8 cellular contexts compared by ENCODE assay signal in genomic region chr2:45611020-45611737, GRCh38. TPM values are rescaled to one million over a fixed set of nuclear protein-coding genes. Genes with fewer than 3 reads are reported as not detected.
A peak's percentile ranks its signal among the peaks of the same experiment; 100 is the strongest.
DNase-seq lines count a peak whose midpoint lies in the region; ATAC-seq and TF ChIP-seq lines count a peak whose summit lies in the region.

Gene SRBD1, minus strand, starts transcription at chr2:45611267. Its CDS starts 5,826 bp downstream, at chr2:45605441.

- no peaks in the 10 kb centered on the region for H3K27me3 ChIP-seq in PC-3 (ENCODE audit: low read length)

- peak within 1 kb of the TSS; percentile 92 for H2AFZ ChIP-seq in PC-3 (ENCODE audit: low read length)

- peak within 1 kb of the TSS; percentile 87 for H3K27ac ChIP-seq in PC-3 (ENCODE audit: low read length)
- H3K27ac ChIP-seq in epithelial cell of prostate: peak within 1 kb of the TSS; percentile 84

- H3K9ac ChIP-seq in PC-3 (ENCODE audit: low read length): peak within 1 kb of the TSS; percentile 97

- POLR2A ChIA-PET in PC-3 (lab: Charles Lee; ENCODE audit: unreplicated experiment): interaction anchor here (0.6 to 0.7 kb wide), 2 partner anchors 28 to 1219 kb away, joined by 6 to 7 read pairs; no protein-coding TSS in a partner anchor

- CTCF ChIA-PET in PC-3 (lab: Charles Lee): interaction anchor here (0.7 to 1.1 kb wide), 3 partner anchors 26 to 41 kb away, joined by 3 to 4 read pairs (median 3); no protein-coding TSS in a partner anchor

- peaks cover 23% of the 10 kb centered on the region for H3K4me1 ChIP-seq in PC-3 (ENCODE audit: insufficient read depth, low read length)

- H3K4me3 ChIP-seq in PC-3 (ENCODE audit: low read length): peak within 1 kb of the TSS; percentile 85

- no peaks in the 10 kb centered on the region for H3K36me3 ChIP-seq in PC-3 (ENCODE audit: low read depth, low read length)

- no peak for TF ChIP-seq RAD21 in Ishikawa (IDR thresholded peaks at IDR 0.05; ENCODE audit: low read depth)

- no peaks in the 10 kb centered on the region for H3K9me3 ChIP-seq in PC-3 (ENCODE audit: low read length)

- H3K9me2 ChIP-seq in PC-3 (replicated peaks; ENCODE audit: low read length): no peaks in the 10 kb centered on the region

- no peaks in the 10 kb centered on the region for H4K20me1 ChIP-seq in PC-3 (ENCODE audit: low read length)

- H3F3A ChIP-seq in PC-3 (ENCODE audit: low read length, unreplicated experiment): no peaks in the 10 kb centered on the region

- intact Hi-C loops in PC-3 (cut with micrococcal nuclease): loop anchor here (2.0 kb wide), 1 partner anchor 16 kb away; no protein-coding TSS in a partner anchor

- TF ChIP-seq CTCF in PC-3 (conservative IDR thresholded peaks at IDR 0.05; ENCODE audit: low read depth, low read length): no peak

- BruUV-seq in PC-3 (replicated peaks; lab: Mats Ljungman, UMichigan): TSS peak; percentile 63

- no peak for TF ChIP-seq EP300 in Ishikawa (IDR thresholded peaks at IDR 0.05; ENCODE audit: borderline replicate concordance)

- H3K79me2 ChIP-seq in PC-3 (ENCODE audit: low read length): peaks cover 46% of the 10 kb centered on the region

- ATAC-seq in GM21576 (IDR thresholded peaks at IDR 0.05; ENCODE audit: unreplicated experiment) (peak; percentile 92), PC-3 (peak; percentile 97)

- peak within 1 kb of the TSS; percentile 97 for H3K4me2 ChIP-seq in PC-3 (ENCODE audit: low read length)

- DNase-seq in DMS114 treated with DMSO at 0.1 percent for 48 hours (lab: John Stamatoyannopoulos, UW; ENCODE audit: unreplicated experiment): peak; percentile 88
- peak; percentile 98 for DNase-seq in PC-3
- DNase-seq in activated T-cell treated with anti-CD3 and anti-CD28 coated beads for 48 hours (ENCODE audit: low read depth): peak; percentile 93
- peak; percentile 67 for DNase-seq in epithelial cell of prostate (ENCODE audit: low read depth, low spot score)
- peak; percentile 95 for DNase-seq in mucosa of gallbladder (ENCODE audit: low spot score)
- DNase-seq in stimulated activated CD8-positive, alpha-beta memory T cell treated with anti-CD3 and anti-CD28 coated beads, Interleukin-4, amount 100 ng/mL, for 4 hours (ENCODE audit: low read depth in 2 of 2, low spot score in 1 of 2): peak; percentile 75 to 82

TF ChIP-seq in Ishikawa, 13 proteins besides CTCF, POLR2A, EP300 and RAD21:
- TF ChIP-seq EGR1 (IDR thresholded peaks at IDR 0.05) (no peak), CREB1 (IDR thresholded peaks at IDR 0.05; ENCODE audit: low read depth) (no peak), YY1 (IDR thresholded peaks at IDR 0.05; ENCODE audit: low read depth) (no peak), TAF1 (IDR thresholded peaks at IDR 0.05; ENCODE audit: low read depth) (peak; percentile 86), USF1 (IDR thresholded peaks at IDR 0.05) (peak; percentile 55; the same call in 1 of the 2 replicates), TEAD4 (IDR thresholded peaks at IDR 0.05) (peak; percentile 72), NFIC (IDR thresholded peaks at IDR 0.05) (no peak), ZBTB7A (IDR thresholded peaks at IDR 0.05; ENCODE audit: low read depth) (no peak; the same call in 1 of the 2 replicates), CEBPB (IDR thresholded peaks at IDR 0.05) (no peak), REST (IDR thresholded peaks at IDR 0.05; ENCODE audit: low read depth) (no peak), MAX (IDR thresholded peaks at IDR 0.05) (peak; percentile 85), TCF12 (IDR thresholded peaks at IDR 0.05; ENCODE audit: low read depth) (peak; percentile 41; the same call in 1 of the 2 replicates), FOXM1 (IDR thresholded peaks at IDR 0.05; ENCODE audit: borderline replicate concordance, low read depth) (no peak; the same call in 1 of the 2 replicates)

RNA-seq across cellular contexts. Expression of gene SRBD1, which starts in this region (rescaled TPM):
- 19.8 and 20.8 TPM in 2 replicates for total RNA-seq in PC-3 (2014; rRNA removed)
- 13.6 TPM for total RNA-seq in mucosa of gallbladder

Comparison
In these comparisons a context has a peak if more than half of its experiments do, and no peak if none do; other contexts are left out.
1. Peak in every context shown above with its lines: DNase-seq, ATAC-seq, H3K4me3 ChIP-seq and H3K27ac ChIP-seq.